In the genomic region with DNA sequence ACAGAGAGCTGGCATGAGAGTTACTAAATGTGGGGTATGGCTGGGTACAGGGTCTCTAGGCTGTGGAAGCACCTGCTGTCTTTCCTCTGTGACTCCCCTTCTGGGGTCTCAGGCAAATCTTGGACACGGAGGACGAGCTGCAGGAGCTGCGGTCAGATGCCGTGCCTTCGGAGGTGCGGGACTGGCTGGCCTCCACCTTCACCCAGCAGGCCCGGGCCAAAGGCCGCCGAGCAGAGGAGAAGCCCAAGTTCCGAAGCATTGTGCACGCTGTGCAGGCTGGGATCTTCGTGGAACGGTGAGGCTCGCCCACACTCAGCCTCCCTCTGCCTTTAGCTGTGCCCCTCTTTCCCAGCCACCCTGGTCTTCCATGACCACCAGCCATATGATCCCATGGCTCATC, we compare ENCODE assay signal across 28 cellular contexts. TPM values are rescaled to one million over a fixed set of nuclear protein-coding genes. Genes with fewer than 3 reads are reported as not detected.
"Had no signal": no experiment of that assay in that cellular context is flagged by ENCODE, and none has a peak within 500 bp of the region (broad histone marks: within the 10 kb centered on the region; RNA-seq: fewer than 3 reads in every experiment).

No MANE protein-coding gene starts in this region.

- DNase-seq: dermis blood vessel endothelial cell; effector CD4-positive, alpha-beta T cell; effector memory CD4-positive, alpha-beta T cell; erythroblast; esophagus squamous epithelium; foreskin fibroblast; foreskin melanocyte; gastrocnemius medialis; glutamatergic neuron; heart right ventricle; hippocampal formation; left cardiac atrium; left lung; left ventricle myocardium superior; lower lobe of right lung; mesenchymal stem cell; midbrain had no signal

- H3K9me3 ChIP-seq: esophagus squamous epithelium, gastrocnemius medialis, heart right ventricle, left lung, lower lobe of right lung had no signal

- ATAC-seq: esophagus mucosa, gastrocnemius medialis, heart right ventricle, left cardiac atrium, left lung, left ventricle myocardium superior, lower lobe of right lung had no signal

- H3K4me1 ChIP-seq: gastrocnemius medialis, left lung, lower lobe of right lung had no signal

- H3K36me3 ChIP-seq: gastrocnemius medialis had no signal

- H3K27me3 ChIP-seq: dorsolateral prefrontal cortex, esophagus squamous epithelium, left lung had no signal

- H3K27ac ChIP-seq: coronary artery, dorsolateral prefrontal cortex, epithelial cell of prostate, esophagus squamous epithelium, gastrocnemius medialis, heart right ventricle, left lung, lower lobe of right lung had no signal

- FAIRE-seq: colon, endometrium, islet of Langerhans, keratinocyte had no signal

- H3K4me3 ChIP-seq: coronary artery, dorsolateral prefrontal cortex, esophagus squamous epithelium, gastrocnemius medialis, heart right ventricle, left lung, lower lobe of right lung had no signal

RNA-seq across cellular contexts. Expression of a gene that starts 19.4 kb away (rescaled TPM):
- total RNA-seq: esophagus mucosa, glomerular endothelial cell, lower lobe of right lung, lung microvascular endothelial cell, mononuclear cell had no signal
- polyA plus RNA-seq: keratinocyte had no signal

RNA-seq across cellular contexts. Expression of a gene that starts 19.7 kb away (rescaled TPM):
- total RNA-seq: dermis blood vessel endothelial cell, glomerular endothelial cell, lung microvascular endothelial cell had no signal
- polyA plus RNA-seq: keratinocyte had no signal
